In the genomic region with DNA sequence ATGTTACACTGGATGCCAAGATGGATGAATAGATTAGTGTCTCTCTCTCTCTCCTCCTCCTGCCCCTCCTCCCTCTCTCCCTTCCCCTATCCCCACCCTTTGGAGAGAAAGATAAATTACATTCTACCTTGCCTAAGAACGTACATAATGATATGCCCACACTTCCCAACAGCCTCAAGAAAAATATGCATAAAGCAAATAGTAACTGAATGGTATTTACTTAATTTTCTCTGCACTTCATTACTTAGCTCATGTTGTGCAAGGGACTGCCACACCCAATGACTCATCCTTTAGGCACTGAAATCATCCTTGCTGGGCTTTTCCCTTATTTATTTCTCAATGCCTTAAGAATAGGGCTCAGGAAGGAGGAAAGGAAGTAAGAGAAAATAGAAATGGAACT, we compare ENCODE assay signal across 9 cellular contexts.
A peak's percentile ranks its signal among the peaks of the same experiment; 100 is the strongest.
DNase-seq lines count a peak whose midpoint lies in the region; ATAC-seq, FAIRE-seq and TF ChIP-seq lines count a peak whose summit lies in the region.
"Had no signal": no experiment of that assay in that cellular context is flagged by ENCODE, and none has a peak within 500 bp of the region (broad histone marks: within the 10 kb centered on the region; RNA-seq: fewer than 3 reads in every experiment).

No MANE protein-coding gene starts in this region.

- H3K27me3 ChIP-seq in IMR-90 (ENCODE audit: control insufficient read depth, insufficient read depth, low read length) (no peaks in the 10 kb centered on the region), body of pancreas (no peaks in the 10 kb centered on the region), liver (ENCODE audit: control insufficient read depth in 4 of 4, insufficient read depth in 4 of 4, low read length in 3 of 4) (peaks cover 0 to 5% (median 0%) of the 10 kb centered on the region in 4 donors)

- no peak overlapping the region for H4K91ac ChIP-seq in IMR-90 (ENCODE audit: insufficient read depth, low read depth, low read length)

- H3K4me1 ChIP-seq in IMR-90 (ENCODE audit: control insufficient read depth, insufficient read depth, low read length): peaks cover 15% of the 10 kb centered on the region
- H3K4me1 ChIP-seq in body of pancreas: no peaks in the 10 kb centered on the region
- H3K4me1 ChIP-seq in liver (ENCODE audit: control insufficient read depth in 4 of 4, insufficient read depth in 4 of 4, low read length in 3 of 4): no peaks in the 10 kb centered on the region

- no peaks in the 10 kb centered on the region for H4K20me1 ChIP-seq in IMR-90 (ENCODE audit: insufficient read depth, low read length)

- TF ChIP-seq POLR2A in IMR-90 (IDR thresholded peaks at IDR 0.05; ENCODE audit: low read depth, low read length) (no peak), body of pancreas (IDR thresholded peaks at IDR 0.05) (no peak)

- H3K36me3 ChIP-seq in IMR-90 (ENCODE audit: control insufficient read depth, insufficient read depth, low read length): no peaks in the 10 kb centered on the region
- no peaks in the 10 kb centered on the region for H3K36me3 ChIP-seq in body of pancreas (replicated peaks in 1 of 2; ENCODE audit: insufficient read depth in 1 of 2, low read depth in 2 of 2)
- H3K36me3 ChIP-seq in liver (ENCODE audit: control insufficient read depth in 4 of 4, insufficient read depth in 3 of 4, low read depth in 1 of 4, low read length in 3 of 4): no peaks in the 10 kb centered on the region

- H2AFZ ChIP-seq in IMR-90 (replicated peaks; ENCODE audit: low read length, poor library complexity): no peak overlapping the region

- H3K4me3 ChIP-seq in IMR-90 (ENCODE audit: insufficient read depth, low read depth, low read length) (no peak overlapping the region), body of pancreas (no peak overlapping the region), liver (ENCODE audit: low read depth in 1 of 3, low read length in 3 of 3) (no peak overlapping the region)

- H3K9ac ChIP-seq in IMR-90 (ENCODE audit: low read depth, low read length) (no peak overlapping the region), liver (ENCODE audit: low read depth in 1 of 2, low read length in 2 of 2) (no peak overlapping the region)

- no peak overlapping the region for H2BK20ac ChIP-seq in IMR-90 (ENCODE audit: low read depth, low read length)

- H3K23ac ChIP-seq in IMR-90 (ENCODE audit: low read depth, low read length): no peak overlapping the region

- peaks cover 5 to 9% of the 10 kb centered on the region in 2 donors for H3K9me3 Mint-ChIP-seq in effector memory CD8-positive, alpha-beta T cell

- TF ChIP-seq RAD21 in IMR-90 (IDR thresholded peaks at IDR 0.05; ENCODE audit: low read length): no peak
- TF ChIP-seq RAD21 in liver (IDR thresholded peaks at IDR 0.05): no peak

- in situ Hi-C loops in IMR-90 (cut with MboI; ENCODE audit: low sequenced_read_pairs): no loop called here

- no peak overlapping the region for H3K56ac ChIP-seq in IMR-90 (ENCODE audit: extremely low read depth, insufficient read depth, low read length)

- H3K27ac Mint-ChIP-seq in effector memory CD8-positive, alpha-beta T cell: no peak overlapping the region

- H3K4me3 Mint-ChIP-seq in effector memory CD8-positive, alpha-beta T cell: no peak overlapping the region

- no peak overlapping the region for H3K18ac ChIP-seq in IMR-90 (ENCODE audit: low read depth, low read length)

- DNase-seq in IMR-90: peak; percentile 91
- DNase-seq in body of pancreas: peak in 3 of 4 donors; percentile 18 to 58 (median 19)
- no peak for DNase-seq in activated CD4-positive, alpha-beta T cell treated with anti-CD3 and anti-CD28 coated beads for 48 hours
- no peak for DNase-seq in effector memory CD8-positive, alpha-beta T cell
- DNase-seq: Karpas-422 had no signal

- no peak overlapping the region for H2AK5ac ChIP-seq in IMR-90 (ENCODE audit: low read depth, low read length)

- dilution Hi-C loops in IMR-90 (cut with HindIII; ENCODE audit: low sequenced_read_pairs, unreplicated experiment): no loop called here

- no peaks in the 10 kb centered on the region for H3K4me1 Mint-ChIP-seq in effector memory CD8-positive, alpha-beta T cell (ENCODE audit: low read depth in 2 of 2)

- POLR2A ChIA-PET in IMR-90 (lab: Charles Lee; ENCODE audit: unreplicated experiment): no interaction called here

- WGBS in IMR-90 (ENCODE audit: extremely low coverage in 2 of 2, insufficient read length in 1 of 2), 2 experiments: no CpG with 5 or more reads among the region's 1 CpG
- 4 to 5% methylated on average over 1 of the region's 1 CpG for WGBS in body of pancreas, 2 donors
- 23% methylated on average over 1 of the region's 1 CpG for WGBS in liver

- ATAC-seq in IMR-90 (ENCODE audit: low read depth) (peak; percentile 78), body of pancreas (no peak), GM18517 (IDR thresholded peaks at IDR 0.05; ENCODE audit: unreplicated experiment) (no peak), HG02678 (IDR thresholded peaks at IDR 0.05; ENCODE audit: unreplicated experiment) (no peak)
- ATAC-seq in effector memory CD8-positive, alpha-beta T cell (replicated peaks): no peak

- H3K9me3 ChIP-seq in IMR-90 (ENCODE audit: control insufficient read depth, insufficient read depth, low read length): no peaks in the 10 kb centered on the region
- H3K9me3 ChIP-seq in body of pancreas: no peaks in the 10 kb centered on the region
- H3K9me3 ChIP-seq in liver (ENCODE audit: control insufficient read depth in 4 of 4, low read length in 3 of 4): no peaks in the 10 kb centered on the region

- no peak overlapping the region for H3K4ac ChIP-seq in IMR-90 (ENCODE audit: low read depth, low read length)

- H4K5ac ChIP-seq in IMR-90 (ENCODE audit: low read depth, low read length): no peak overlapping the region

- no peak overlapping the region for H2BK120ac ChIP-seq in IMR-90 (ENCODE audit: low read depth, low read length)

- TF ChIP-seq CTCF in IMR-90 (conservative IDR thresholded peaks at IDR 0.05; ENCODE audit: low read depth, low read length) (no peak), body of pancreas (IDR thresholded peaks at IDR 0.05) (no peak), liver (IDR thresholded peaks at IDR 0.05; ENCODE audit: low read depth, low read length, missing input control) (no peak)

- H3K27ac ChIP-seq in IMR-90 (ENCODE audit: insufficient read depth, low read length) (peak overlapping the region; percentile 50; the same call in 1 of the 2 replicates), body of pancreas (peak overlapping the region in 1 of 4 donors; percentile 74), liver (ENCODE audit: low read depth in 1 of 2, low read length in 2 of 2) (no peak overlapping the region)

- H3K36me3 Mint-ChIP-seq in effector memory CD8-positive, alpha-beta T cell (ENCODE audit: insufficient read depth): no peaks in the 10 kb centered on the region

- H3K27me3 Mint-ChIP-seq in effector memory CD8-positive, alpha-beta T cell: no peaks in the 10 kb centered on the region

- H3K4me2 ChIP-seq in IMR-90 (ENCODE audit: low read depth, low read length): no peak overlapping the region

- peaks cover 8% of the 10 kb centered on the region; the same call in 1 of the 2 replicates for H3K9me1 ChIP-seq in IMR-90 (ENCODE audit: insufficient read depth, low read length)

- peak overlapping the region in 1 of 2 experiments; percentile 92; a peak in 1 of 4 replicates for H4K8ac ChIP-seq in IMR-90 (ENCODE audit: low read depth in 2 of 2, low read length in 2 of 2)

- H3K14ac ChIP-seq in IMR-90 (replicated peaks; ENCODE audit: low read depth, low read length): no peak overlapping the region

- no peaks in the 10 kb centered on the region for H3K79me1 ChIP-seq in IMR-90 (ENCODE audit: low read depth in 1 of 2, low read length in 2 of 2)

- H2AK9ac ChIP-seq in IMR-90 (replicated peaks; ENCODE audit: low read depth, low read length, poor library complexity): no peak overlapping the region

- intact Hi-C loops in IMR-90 (cut with micrococcal nuclease): no loop called here
- intact Hi-C loops in body of pancreas (cut with DNase I): no loop called here

- no peak overlapping the region for H2BK15ac ChIP-seq in IMR-90 (ENCODE audit: low read depth, low read length)

- BruUV-seq in IMR-90 (replicated peaks; lab: Mats Ljungman, UMichigan): no TSS peak

- CTCF ChIA-PET in IMR-90 (lab: Yijun Ruan, JAX): no interaction called here

- peak; percentile 98 for FAIRE-seq in A204.1 (lab: Jason Lieb, UNC)

- H2BK5ac ChIP-seq in IMR-90 (ENCODE audit: low read depth, low read length, poor library complexity, severe bottlenecking): no peak overlapping the region

TF ChIP-seq in IMR-90, 13 proteins besides CTCF, POLR2A, EP300 and RAD21 (continues in another document):
- TF ChIP-seq MAZ (IDR thresholded peaks at IDR 0.05; ENCODE audit: borderline replicate concordance, low read depth, low read length): no peak; the same call in 1 of the 2 replicates
- TF ChIP-seq SMC3 (IDR thresholded peaks at IDR 0.05; ENCODE audit: low read depth, low read length): no peak
- peak; percentile 92 for TF ChIP-seq FOS (IDR thresholded peaks at IDR 0.05; ENCODE audit: low read depth, low read length)
- TF ChIP-seq RCOR1 (IDR thresholded peaks at IDR 0.05; ENCODE audit: insufficient replicate concordance, low read length): no peak
- TF ChIP-seq, protein P1, sequence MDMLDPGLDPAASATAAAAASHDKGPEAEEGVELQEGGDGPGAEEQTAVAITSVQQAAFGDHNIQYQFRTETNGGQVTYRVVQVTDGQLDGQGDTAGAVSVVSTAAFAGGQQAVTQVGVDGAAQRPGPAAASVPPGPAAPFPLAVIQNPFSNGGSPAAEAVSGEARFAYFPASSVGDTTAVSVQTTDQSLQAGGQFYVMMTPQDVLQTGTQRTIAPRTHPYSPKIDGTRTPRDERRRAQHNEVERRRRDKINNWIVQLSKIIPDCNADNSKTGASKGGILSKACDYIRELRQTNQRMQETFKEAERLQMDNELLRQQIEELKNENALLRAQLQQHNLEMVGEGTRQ (IDR thresholded peaks at IDR 0.05; ENCODE audit: low read depth, low read length): no peak
- peak; percentile 19; the same call in 1 of the 2 replicates for TF ChIP-seq NFE2L2 (IDR thresholded peaks at IDR 0.05; ENCODE audit: low read depth, low read length)

TF ChIP-seq in liver, 16 proteins besides CTCF, POLR2A, EP300 and RAD21 (continues in another document):
- TF ChIP-seq, protein P2, sequence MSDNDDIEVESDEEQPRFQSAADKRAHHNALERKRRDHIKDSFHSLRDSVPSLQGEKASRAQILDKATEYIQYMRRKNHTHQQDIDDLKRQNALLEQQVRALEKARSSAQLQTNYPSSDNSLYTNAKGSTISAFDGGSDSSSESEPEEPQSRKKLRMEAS (IDR thresholded peaks at IDR 0.05): no peak

Comparison
In these comparisons a context has a peak if more than half of its experiments do, and no peak if none do; other contexts are left out.
1. DNase-seq: peak in IMR-90 (single experiment) and body of pancreas (3 of 4); none in activated CD4-positive, alpha-beta T cell treated with anti-CD3 and anti-CD28 coated beads for 48 hours (single experiment) and effector memory CD8-positive, alpha-beta T cell (0 of 3).